In the genomic region with DNA sequence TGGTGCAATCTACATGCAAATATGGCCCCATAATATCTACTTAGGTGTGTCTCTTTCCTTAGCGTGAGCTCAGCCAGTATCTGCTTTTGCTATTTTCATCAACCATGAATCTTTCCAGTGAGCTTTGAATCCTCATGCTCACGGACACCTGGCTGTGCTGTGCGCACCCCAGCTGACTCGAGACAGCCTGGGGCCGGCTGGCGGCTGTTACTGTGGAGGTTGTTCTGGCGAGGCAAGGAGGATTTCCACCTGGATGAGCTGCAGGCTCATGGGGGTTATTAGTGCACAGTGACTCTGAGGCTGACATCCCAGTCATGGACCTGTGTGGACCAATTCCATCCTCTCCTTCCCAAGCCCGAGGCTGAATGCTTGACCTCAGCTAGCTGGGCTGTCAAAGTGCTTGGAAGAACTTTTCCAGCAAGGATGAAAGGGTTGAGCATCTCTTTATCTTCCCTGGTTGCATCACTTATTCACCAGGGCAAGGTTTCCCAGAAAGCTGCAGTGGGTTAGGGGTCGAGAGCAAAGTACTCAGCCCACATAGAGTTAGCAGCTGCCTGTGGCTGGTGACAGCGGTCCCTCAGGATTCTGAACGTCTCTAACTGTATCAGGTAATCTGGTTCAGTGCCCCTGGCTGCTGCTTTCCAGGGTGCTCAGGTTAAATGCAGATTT, we compare ENCODE assay signal across 15 cellular contexts.
DNase-seq lines count a peak whose midpoint lies in the region; ATAC-seq and TF ChIP-seq lines count a peak whose summit lies in the region.
"Had no signal": no experiment of that assay in that cellular context is flagged by ENCODE, and none has a peak within 500 bp of the region (broad histone marks: within the 10 kb centered on the region; RNA-seq: fewer than 3 reads in every experiment).

No MANE protein-coding gene starts in this region.

- H3K79me2 ChIP-seq in DOHH2 (ENCODE audit: control insufficient read depth, low read length): no peaks in the 10 kb centered on the region
- H3K79me2 ChIP-seq in OCI-LY7 (ENCODE audit: insufficient read depth, low read depth, low read length): no peaks in the 10 kb centered on the region

- POLR2A ChIA-PET in OCI-LY7 (lab: Charles Lee): interaction anchor here (0.5 to 4.3 kb wide), 12 partner anchors 7 to 71 kb away, joined by 3 to 17 read pairs (median 3); no protein-coding TSS in a partner anchor

- H3K36me3 ChIP-seq in DOHH2 (ENCODE audit: control insufficient read depth, low read length) (no peaks in the 10 kb centered on the region), OCI-LY7 (ENCODE audit: insufficient read depth, low read length) (peaks cover 8% of the 10 kb centered on the region; the same call in 1 of the 2 replicates), mucosa of descending colon (ENCODE audit: low read depth) (no peaks in the 10 kb centered on the region), left ventricle myocardium inferior (no peaks in the 10 kb centered on the region)
- H3K36me3 ChIP-seq: MG63, uterus had no signal

- H3K4me2 ChIP-seq in DOHH2 (ENCODE audit: low read length) (peak overlapping the region; percentile 66), OCI-LY7 (ENCODE audit: low read length) (peak overlapping the region; percentile 74)

- peaks cover 8% of the 10 kb centered on the region; the same call in 1 of the 2 replicates for H3K9me3 ChIP-seq in DOHH2 (ENCODE audit: control insufficient read depth, insufficient read depth, low read length)
- H3K9me3 ChIP-seq in OCI-LY7 (ENCODE audit: low read length): peaks cover 19% of the 10 kb centered on the region; the same call in 1 of the 2 replicates
- no peaks in the 10 kb centered on the region for H3K9me3 ChIP-seq in mucosa of descending colon
- peaks cover 28% of the 10 kb centered on the region for H3K9me3 ChIP-seq in left ventricle myocardium inferior (replicated peaks)
- H3K9me3 ChIP-seq: uterus had no signal

- no peaks in the 10 kb centered on the region for H3K9me2 ChIP-seq in DOHH2 (replicated peaks; ENCODE audit: control insufficient read depth, low read length)
- no peaks in the 10 kb centered on the region for H3K9me2 ChIP-seq in OCI-LY7 (ENCODE audit: insufficient read depth, low read length)

- H3K27ac ChIP-seq in DOHH2 (ENCODE audit: low read depth, low read length) (peak overlapping the region; percentile 72), OCI-LY7 (ENCODE audit: low read depth, low read length, poor library complexity, severe bottlenecking) (peak overlapping the region; percentile 73), left ventricle myocardium inferior (replicated peaks) (no peak overlapping the region)
- H3K27ac ChIP-seq: uterus had no signal

- BruUV-seq in OCI-LY7 (replicated peaks; lab: Mats Ljungman, UMichigan): TSS peak; percentile 81

- no peaks in the 10 kb centered on the region for H3K27me3 ChIP-seq in DOHH2 (ENCODE audit: control insufficient read depth, low read length)
- H3K27me3 ChIP-seq in left ventricle myocardium inferior (ENCODE audit: low read depth): peaks cover 19% of the 10 kb centered on the region
- H3K27me3 ChIP-seq: MG63, uterus had no signal

- no peaks in the 10 kb centered on the region for H3F3A ChIP-seq in DOHH2 (ENCODE audit: control insufficient read depth, insufficient read depth)

- CTCF ChIA-PET in OCI-LY7 (lab: Charles Lee; ENCODE audit: unreplicated experiment): interaction anchor here (1.3 kb wide), 1 partner anchor 20 kb away, joined by 3 read pairs; no protein-coding TSS in a partner anchor

- H3K4me3 ChIP-seq in DOHH2 (ENCODE audit: low read length) (peak overlapping the region; percentile 42; the same call in 1 of the 2 replicates), OCI-LY7 (ENCODE audit: low read depth, low read length, poor library complexity, severe bottlenecking) (peak overlapping the region; percentile 39), mucosa of descending colon (no peak overlapping the region), left ventricle myocardium inferior (no peak overlapping the region)
- H3K4me3 ChIP-seq: MG63, uterus had no signal

- peak; percentile 27 for DNase-seq in HK-2 (ENCODE audit: unreplicated experiment)
- peak; percentile 92 for DNase-seq in OCI-LY7 (ENCODE audit: low spot score)
- no peak for DNase-seq in mucosa of descending colon
- DNase-seq in left ventricle myocardium inferior: no peak
- DNase-seq in activated effector memory CD4-positive, alpha-beta T cell treated with anti-CD3 and anti-CD28 coated beads, Interleukin-2, amount 50 U/mL, for 16 hours: no peak
- DNase-seq: activated CD8-positive, alpha-beta T cell treated with anti-CD3 and anti-CD28 coated beads for 36 hours; activated effector memory CD4-positive, alpha-beta T cell treated with Interleukin-2 at 50 U/mL for 16 hours; CD4-positive, alpha-beta memory T cell; dermis blood vessel endothelial cell; GDM1; HCEC 1CT; MG63; uterus had no signal

- no peaks in the 10 kb centered on the region for H4K20me1 ChIP-seq in DOHH2 (ENCODE audit: control insufficient read depth, insufficient read depth, low read depth, low read length)
- no peaks in the 10 kb centered on the region for H4K20me1 ChIP-seq in OCI-LY7 (ENCODE audit: insufficient read depth, low read length)

- H2AFZ ChIP-seq in OCI-LY7 (ENCODE audit: low read length): peak overlapping the region; percentile 56; the same call in 1 of the 2 replicates

- intact Hi-C loops in OCI-LY7 (cut with micrococcal nuclease; ENCODE audit: unreplicated experiment) (loop anchor here (1.0 to 2.0 kb wide), 3 partner anchors 63 to 128 kb away; no protein-coding TSS in a partner anchor), mucosa of descending colon (cut with DNase I, micrococcal nuclease) (no loop called here), left ventricle myocardium inferior (cut with micrococcal nuclease) (no loop called here)

- no peak for TF ChIP-seq CTCF in DOHH2 (IDR thresholded peaks at IDR 0.05; ENCODE audit: low read depth, low read length, poor library complexity, severe bottlenecking)
- TF ChIP-seq CTCF in OCI-LY7 (conservative IDR thresholded peaks at IDR 0.05; ENCODE audit: low read length): no peak; the same call in 1 of the 2 replicates
- TF ChIP-seq CTCF in mucosa of descending colon (IDR thresholded peaks at IDR 0.05): no peak
- TF ChIP-seq CTCF in left ventricle myocardium inferior (IDR thresholded peaks at IDR 0.05; ENCODE audit: borderline replicate concordance): no peak

- H3K4me1 ChIP-seq in DOHH2 (ENCODE audit: control insufficient read depth, low read length): peaks cover 29% of the 10 kb centered on the region
- peaks cover 42% of the 10 kb centered on the region for H3K4me1 ChIP-seq in OCI-LY7 (ENCODE audit: insufficient read depth, low read length, poor library complexity, severe bottlenecking)
- no peaks in the 10 kb centered on the region for H3K4me1 ChIP-seq in mucosa of descending colon (ENCODE audit: low read depth)
- no peaks in the 10 kb centered on the region for H3K4me1 ChIP-seq in left ventricle myocardium inferior
- H3K4me1 ChIP-seq: uterus had no signal

- ATAC-seq in mucosa of descending colon (peak; percentile 24), GM21723 (IDR thresholded peaks at IDR 0.05; ENCODE audit: unreplicated experiment) (no peak)
- ATAC-seq: activated CD8-positive, alpha-beta T cell treated with anti-CD3 and anti-CD28 coated beads for 36 hours had no signal

Comparison
In these comparisons a context has a peak if more than half of its experiments do, and no peak if none do; other contexts are left out.
1. H3K4me3 ChIP-seq: peak in DOHH2 (single experiment) and OCI-LY7 (single experiment); none in mucosa of descending colon (single experiment) and left ventricle myocardium inferior (single experiment).
2. DNase-seq: peak in HK-2 (single experiment) and OCI-LY7 (single experiment); none in mucosa of descending colon (0 of 3), left ventricle myocardium inferior (single experiment) and activated effector memory CD4-positive, alpha-beta T cell treated with anti-CD3 and anti-CD28 coated beads, Interleukin-2, amount 50 U/mL, for 16 hours (single experiment).